9 cellular contexts compared by ENCODE assay signal in genomic region chr1:200669314-200670214, GRCh38. TPM values are rescaled to one million over a fixed set of nuclear protein-coding genes. Genes with fewer than 3 reads are reported as not detected.
DNase-seq lines count a peak whose midpoint lies in the region; ATAC-seq, FAIRE-seq and TF ChIP-seq lines count a peak whose summit lies in the region.
"Had no signal": no experiment of that assay in that cellular context is flagged by ENCODE, and none has a peak within 500 bp of the region (broad histone marks: within the 10 kb centered on the region; RNA-seq: fewer than 3 reads in every experiment).

TSS of gene DDX59 (minus strand) at chr1:200669907. CDS start at chr1:200666740, 3,167 bp downstream.

- ATAC-seq in GM19035 (IDR thresholded peaks at IDR 0.05; ENCODE audit: unreplicated experiment) (peak; percentile 86), HG03354 (IDR thresholded peaks at IDR 0.05; ENCODE audit: poor library complexity, severe bottlenecking, unreplicated experiment) (peak; percentile 83)
- peak; percentile 90 to 93 for ATAC-seq in activated CD4-positive, CD25-positive, alpha-beta regulatory T cell treated with anti-CD3 and anti-CD28 coated beads, Interleukin-2, amount 50 U/mL, for 24 hours

- DNase-seq in AG09319 (ENCODE audit: extremely low read depth, low read depth): peak; percentile 97
- DNase-seq in NCI-H446 treated with DMSO at 0.1 percent for 48 hours (lab: John Stamatoyannopoulos, UW): peak; percentile 98
- DNase-seq in cerebellar cortex (ENCODE audit: low spot score): peak; percentile 96
- DNase-seq in keratinocyte (ENCODE audit: low read depth, low spot score): peak; percentile 87
- peak; percentile 75 to 89 for DNase-seq in stimulated activated CD4-positive, alpha-beta T cell treated with anti-CD3 and anti-CD28 coated beads, Interleukin-15, amount 100 ng/mL, for 1 hour (ENCODE audit: low read depth in 1 of 2, low spot score in 1 of 2)

- peak within 1 kb of the TSS; percentile 92 for H3K9ac ChIP-seq in keratinocyte (ENCODE audit: control insufficient read depth, extremely low read depth, insufficient read depth, low read length)

- peak within 1 kb of the TSS; percentile 97 for H3K27ac ChIP-seq in keratinocyte (ENCODE audit: control insufficient read depth, insufficient read depth, low read length)

- peaks cover 51% of the 10 kb centered on the region for H3K4me1 ChIP-seq in keratinocyte (ENCODE audit: control insufficient read depth, extremely low read depth, insufficient read depth, low read length)

- H3K4me2 ChIP-seq in keratinocyte (ENCODE audit: control insufficient read depth, extremely low read depth, insufficient read depth, low read depth, low read length): peak within 1 kb of the TSS; percentile 98

- no peaks in the 10 kb centered on the region for H3K27me3 ChIP-seq in keratinocyte (ENCODE audit: control insufficient read depth, extremely low read depth, insufficient read depth, low read length)

- no peak for TF ChIP-seq CTCF in AG09319 (IDR thresholded peaks at IDR 0.05; ENCODE audit: low read depth, low read length)
- TF ChIP-seq CTCF in keratinocyte (optimal IDR thresholded peaks at IDR 0.05 in 1 of 3, IDR thresholded peaks at IDR 0.05 in 1 of 3, conservative IDR thresholded peaks at IDR 0.05 in 1 of 3; ENCODE audit: extremely low read depth in 1 of 3, insufficient read depth in 2 of 3, low read length in 3 of 3): no peak

- peak within 1 kb of the TSS; percentile 66 for H2AFZ ChIP-seq in keratinocyte (ENCODE audit: control insufficient read depth, low read length)

- no peaks in the 10 kb centered on the region for H4K20me1 ChIP-seq in keratinocyte (ENCODE audit: control insufficient read depth, extremely low read depth, insufficient read depth, low read length)

- FAIRE-seq in keratinocyte (lab: Jason Lieb, UNC): no peak
- FAIRE-seq: endometrium had no signal

- dilution Hi-C loops in keratinocyte (cut with MboI; ENCODE audit: extremely low pct_ligation_motif_present, low sequenced_read_pairs): loop anchor here (10.0 kb wide), 1 partner anchor 55 kb away; no protein-coding TSS in a partner anchor

- peak within 1 kb of the TSS; percentile 59 to 83 (median 75) for H3K4me3 ChIP-seq in keratinocyte (ENCODE audit: control insufficient read depth in 2 of 3, extremely low read depth in 1 of 3, insufficient read depth in 2 of 3, low read depth in 1 of 3, low read length in 3 of 3)

- H3K79me2 ChIP-seq in keratinocyte (ENCODE audit: control insufficient read depth, insufficient read depth, low read length): peaks cover 5% of the 10 kb centered on the region

- H3K9me1 ChIP-seq in keratinocyte (ENCODE audit: control insufficient read depth, extremely low read depth, insufficient read depth, low read length): no peaks in the 10 kb centered on the region

- no peaks in the 10 kb centered on the region for H3K9me3 ChIP-seq in keratinocyte (ENCODE audit: control insufficient read depth, low read depth, low read length)

- H3K36me3 ChIP-seq in keratinocyte (ENCODE audit: control insufficient read depth in 2 of 2, extremely low read depth in 1 of 2, insufficient read depth in 2 of 2, low read length in 2 of 2): peaks cover 2 to 7% of the 10 kb centered on the region in 2 experiments

RNA-seq across cellular contexts. Expression of gene DDX59, which starts in this region (rescaled TPM):
- 10.1 to 14.4 TPM (median 12.7 TPM) in 3 replicates for polyA plus RNA-seq in keratinocyte
- polyA plus RNA-seq in keratinocyte (2011; ENCODE audit: low read depth): 21.9 TPM
- 8.8 and 14.9 TPM in 2 replicates for polyA plus RNA-seq in keratinocyte (2011; cell fraction: cytosol; rRNA removed)
- 15.3 and 16.9 TPM in 2 replicates for polyA plus RNA-seq in keratinocyte (2011; cell fraction: nucleus; rRNA removed)
- polyA plus RNA-seq in keratinocyte (2012; ENCODE audit: low replicate concordance): 10.3 and 12.3 TPM in 2 replicates
- polyA minus RNA-seq in keratinocyte: 1.3 to 10.8 TPM (median 10.3 TPM) in 3 replicates
- 6.7 TPM for polyA minus RNA-seq in keratinocyte (2011; cell fraction: cytosol; rRNA and poly(A)+ RNA removed)
- polyA minus RNA-seq in keratinocyte (2011; cell fraction: nucleus; rRNA and poly(A)+ RNA removed): 4.7 and 6.0 TPM in 2 replicates

Comparison
In these comparisons a context has a peak if more than half of its experiments do, and no peak if none do; other contexts are left out.
1. Peak in every context shown above with its lines: DNase-seq, ATAC-seq, H3K4me3 ChIP-seq and H3K27ac ChIP-seq.